Comparison of ENCODE assay signal across 8 cellular contexts in the genomic region with DNA sequence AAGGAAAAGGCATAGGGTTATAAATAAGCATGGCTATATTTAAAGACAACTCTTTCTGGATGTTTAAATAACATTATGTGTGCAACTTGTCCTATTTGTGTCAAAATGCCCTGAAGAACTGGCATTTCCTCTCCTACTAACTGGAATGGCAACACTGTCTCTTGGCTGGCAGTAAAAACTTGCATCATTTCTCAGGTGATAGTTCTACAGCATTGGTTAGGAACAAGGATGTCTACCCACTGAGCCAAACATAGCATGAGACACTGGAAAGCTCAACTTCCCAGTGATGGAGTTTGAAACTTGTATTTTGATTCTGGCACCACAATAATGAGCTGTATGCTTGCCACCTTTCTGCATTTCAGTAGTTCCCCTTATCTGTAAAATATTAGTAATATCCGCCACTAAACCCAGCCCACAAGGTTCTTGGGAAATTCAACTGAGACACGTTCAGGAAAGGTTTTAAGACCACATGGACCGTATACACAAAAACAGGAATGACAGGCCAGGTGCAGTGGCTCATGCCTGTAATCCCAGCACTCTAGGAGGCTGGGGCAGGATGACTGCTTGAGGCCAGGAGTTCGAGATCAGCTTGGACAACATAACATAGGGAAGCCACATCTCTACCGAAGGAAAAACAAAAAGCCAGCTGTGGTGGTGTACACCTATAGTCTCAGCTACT. TPM values are rescaled to one million over a fixed set of nuclear protein-coding genes. Genes with fewer than 3 reads are reported as not detected.
A peak's percentile ranks its signal among the peaks of the same experiment; 100 is the strongest.
DNase-seq lines count a peak whose midpoint lies in the region; ATAC-seq and TF ChIP-seq lines count a peak whose summit lies in the region.

No MANE protein-coding gene starts in this region.

- no peak overlapping the region for H3T11ph ChIP-seq in H9 (ENCODE audit: low read length)

- H3K56ac ChIP-seq in H9 (ENCODE audit: insufficient read length, low read depth, low read length): no peak overlapping the region

- no peak overlapping the region for H3K14ac ChIP-seq in H9 (ENCODE audit: insufficient read depth, low read length)

- no peak overlapping the region for H2BK120ac ChIP-seq in H9 (ENCODE audit: low read depth, low read length, poor library complexity, severe bottlenecking)

- H3K9ac ChIP-seq in H9 (ENCODE audit: extremely low read depth, insufficient read length, low read length): no peak overlapping the region

- peaks cover 21% of the 10 kb centered on the region; the same call in 1 of the 2 replicates for H3K79me2 ChIP-seq in H9 (ENCODE audit: insufficient read depth, low read length)

- no peak overlapping the region for H2AK5ac ChIP-seq in H9 (ENCODE audit: insufficient read length, low read length)

- H3K79me1 ChIP-seq in H9 (ENCODE audit: insufficient read depth, low read depth, low read length, poor library complexity, severe bottlenecking): peaks cover 4% of the 10 kb centered on the region

- intact Hi-C loops in activated T-helper 2 cell treated with anti-CD3 and anti-CD28 coated beads, Interferon-gamma antibody, Interleukin-2, Interleukin-4, amounts not matched to agents 10 μg/mL and 5 μg/mL and 100 μg/mL, durations not matched to agents 14 hours and 24 hours and 36 hours (cut with micrococcal nuclease): no loop called here

- no peak overlapping the region for H3K4ac ChIP-seq in H9 (ENCODE audit: low read depth, low read length)

- H2BK12ac ChIP-seq in H9 (ENCODE audit: insufficient read length, low read depth, low read length): no peak overlapping the region

- peaks cover 4 to 7% of the 10 kb centered on the region in 2 experiments; a peak in 4 of 5 replicates for H3K9me3 Mint-ChIP-seq in H9
- no peaks in the 10 kb centered on the region for H3K9me3 Mint-ChIP-seq in activated T-helper 2 cell treated with anti-CD3 and anti-CD28 coated beads, Interferon-gamma antibody, Interleukin-2, Interleukin-4, amounts not matched to agents 10 μg/mL and 5 μg/mL and 100 μg/mL, durations not matched to agents 14 hours and 24 hours and 36 hours

- no CpG with 5 or more reads among the region's 5 CpGs for WGBS in H9 (ENCODE audit: extremely low coverage, insufficient read length, low lambda C conversion rate)

- no peak overlapping the region for H2BK15ac ChIP-seq in H9 (ENCODE audit: low read depth, low read length)

- H3K27ac Mint-ChIP-seq in H9: peak overlapping the region in 1 of 3 experiments; percentile 43; a peak in 2 of 7 replicates
- H3K27ac Mint-ChIP-seq in activated T-helper 2 cell treated with anti-CD3 and anti-CD28 coated beads, Interferon-gamma antibody, Interleukin-2, Interleukin-4, amounts not matched to agents 10 μg/mL and 5 μg/mL and 100 μg/mL, durations not matched to agents 14 hours and 24 hours and 36 hours: peak overlapping the region; percentile 28

- H2AFZ ChIP-seq in H9 (ENCODE audit: low read length): no peak overlapping the region

- H3K27me3 Mint-ChIP-seq in H9 (ENCODE audit: low read depth): peaks cover 2% of the 10 kb centered on the region
- H3K27me3 Mint-ChIP-seq in activated T-helper 2 cell treated with anti-CD3 and anti-CD28 coated beads, Interferon-gamma antibody, Interleukin-2, Interleukin-4, amounts not matched to agents 10 μg/mL and 5 μg/mL and 100 μg/mL, durations not matched to agents 14 hours and 24 hours and 36 hours (ENCODE audit: low read depth): no peaks in the 10 kb centered on the region

- peak overlapping the region; percentile 32 to 57 for H3K4me3 Mint-ChIP-seq in H9
- H3K4me3 Mint-ChIP-seq in activated T-helper 2 cell treated with anti-CD3 and anti-CD28 coated beads, Interferon-gamma antibody, Interleukin-2, Interleukin-4, amounts not matched to agents 10 μg/mL and 5 μg/mL and 100 μg/mL, durations not matched to agents 14 hours and 24 hours and 36 hours (ENCODE audit: low read depth): peak overlapping the region; percentile 55

- DNase-seq in H9 (no peak), foreskin keratinocyte (peak in 1 of 2 donors; percentile 33), NCI-H526 (lab: John Stamatoyannopoulos, UW) (no peak), kidney glomerular epithelial cell (lab: John Stamatoyannopoulos, UW) (no peak), NCI-H1930 (lab: John Stamatoyannopoulos, UW) (no peak)
- DNase-seq in activated T-helper 2 cell treated with anti-CD3 and anti-CD28 coated beads, Interferon-gamma antibody, Interleukin-2, Interleukin-4, amounts not matched to agents 10 μg/mL and 5 μg/mL and 100 μg/mL, durations not matched to agents 14 hours and 24 hours and 36 hours (ENCODE audit: low spot score): no peak

- no peak overlapping the region for H2BK20ac ChIP-seq in H9 (ENCODE audit: low read depth, low read length, poor library complexity, severe bottlenecking)

- no peak overlapping the region for H4K8ac ChIP-seq in H9 (replicated peaks; ENCODE audit: insufficient read length, low read depth, low read length)

- H3K27me3 ChIP-seq in H9 (ENCODE audit: insufficient read depth, low read length): no peaks in the 10 kb centered on the region
- no peaks in the 10 kb centered on the region for H3K27me3 ChIP-seq in foreskin keratinocyte

- peaks cover 84 to 95% (median 89%) of the 10 kb centered on the region in 3 experiments for H3K36me3 Mint-ChIP-seq in H9 (ENCODE audit: insufficient read depth in 1 of 3, low read depth in 3 of 3)
- peaks cover 91% of the 10 kb centered on the region for H3K36me3 Mint-ChIP-seq in activated T-helper 2 cell treated with anti-CD3 and anti-CD28 coated beads, Interferon-gamma antibody, Interleukin-2, Interleukin-4, amounts not matched to agents 10 μg/mL and 5 μg/mL and 100 μg/mL, durations not matched to agents 14 hours and 24 hours and 36 hours (ENCODE audit: low read depth)

- no peak overlapping the region for H4K91ac ChIP-seq in H9 (ENCODE audit: insufficient read length, low read depth, low read length)

- peak overlapping the region; percentile 22 for H3K4me2 ChIP-seq in H9 (ENCODE audit: insufficient read depth, insufficient read length, low read length)

- no peak for ATAC-seq in foreskin keratinocyte
- ATAC-seq in GM21576 (IDR thresholded peaks at IDR 0.05; ENCODE audit: unreplicated experiment): no peak

- TF ChIP-seq CTCF in H9 (conservative IDR thresholded peaks at IDR 0.05) (no peak), foreskin keratinocyte (conservative IDR thresholded peaks at IDR 0.05) (no peak)

- H3K23me2 ChIP-seq in H9 (ENCODE audit: insufficient read length, low read depth, low read length, poor library complexity, severe bottlenecking): no peaks in the 10 kb centered on the region

- H4K5ac ChIP-seq in H9 (ENCODE audit: insufficient read length, low read depth, low read length): no peak overlapping the region

- peak overlapping the region in 6 of 7 experiments; percentile 87 to 98 (median 94) for H3K4me3 ChIP-seq in skin epidermis

- peaks cover 2% of the 10 kb centered on the region for H4K20me1 ChIP-seq in H9 (ENCODE audit: control insufficient read depth, insufficient read depth, insufficient read length)

- no peak overlapping the region for H3K27ac ChIP-seq in H9 (ENCODE audit: insufficient read length, low read depth, low read length)
- peak overlapping the region; percentile 89 for H3K27ac ChIP-seq in foreskin keratinocyte
- H3K27ac ChIP-seq in skin epidermis: peak overlapping the region in 10 of 21 experiments; percentile 18 to 99 (median 41)

- H3K4me1 Mint-ChIP-seq in H9: peaks cover 26 to 32% of the 10 kb centered on the region in 2 experiments
- H3K4me1 Mint-ChIP-seq in activated T-helper 2 cell treated with anti-CD3 and anti-CD28 coated beads, Interferon-gamma antibody, Interleukin-2, Interleukin-4, amounts not matched to agents 10 μg/mL and 5 μg/mL and 100 μg/mL, durations not matched to agents 14 hours and 24 hours and 36 hours (ENCODE audit: low read depth): peaks cover 56% of the 10 kb centered on the region

- no peak overlapping the region for H3K23ac ChIP-seq in H9 (ENCODE audit: insufficient read length, low read depth, low read length)

- no peak overlapping the region for H3K18ac ChIP-seq in H9 (ENCODE audit: insufficient read length, low read depth, low read length)

- no peak overlapping the region for H2BK5ac ChIP-seq in H9 (ENCODE audit: insufficient read length, low read length)

- H3K4me1 ChIP-seq in H9 (ENCODE audit: insufficient read depth, low read length) (no peaks in the 10 kb centered on the region), foreskin keratinocyte (peaks cover 37% of the 10 kb centered on the region)

- H3K9me3 ChIP-seq in H9 (ENCODE audit: control insufficient read depth, low read depth, low read length): no peaks in the 10 kb centered on the region

RNA-seq across cellular contexts. Expression of gene SLC38A2, which starts 5.1 kb away (rescaled TPM):
- total RNA-seq in H9 (2021) (421 and 453 TPM in 2 replicates), foreskin keratinocyte (385 and 423 TPM in 2 replicates)
- 141 and 143 TPM in 2 replicates for total RNA-seq in activated T-helper 2 cell treated with anti-CD3 and anti-CD28 coated beads, Interferon-gamma antibody, Interleukin-2, Interleukin-4, amounts not matched to agents 10 μg/mL and 5 μg/mL and 100 μg/mL, durations not matched to agents 14 hours and 24 hours and 36 hours
- 74.9 and 102 TPM in 2 replicates for polyA plus RNA-seq in foreskin keratinocyte
